8 cellular contexts compared by ENCODE assay signal in genomic region chr7:43904533-43905208, GRCh38. TPM values are rescaled to one million over a fixed set of nuclear protein-coding genes. Genes with fewer than 3 reads are reported as not detected.
DNase-seq lines count a peak whose midpoint lies in the region; ATAC-seq and TF ChIP-seq lines count a peak whose summit lies in the region.

No MANE protein-coding gene starts in this region.

- peak; percentile 30 for DNase-seq in HS-5 (ENCODE audit: low read depth)
- DNase-seq in mucosa of descending colon: no peak
- DNase-seq in NCI-H1105 treated with DMSO at 0.1 percent for 48 hours (lab: John Stamatoyannopoulos, UW): no peak
- no peak for DNase-seq in midbrain (lab: John Stamatoyannopoulos, UW)
- DNase-seq in mesenteric fat pad (ENCODE audit: low spot score): no peak

- peaks cover 62% of the 10 kb centered on the region for H3K79me2 ChIP-seq in ACC112 (ENCODE audit: control insufficient read depth, insufficient read depth, low read length, unreplicated experiment)

- no peaks in the 10 kb centered on the region for H3K27me3 Mint-ChIP-seq in brain

- no peak overlapping the region for H3K27ac ChIP-seq in ACC112 (ENCODE audit: low read depth, low read length)

- intact Hi-C loops in mucosa of descending colon (cut with DNase I, micrococcal nuclease): no loop called here

- H3K4me1 Mint-ChIP-seq in brain: peaks cover 49% of the 10 kb centered on the region

- peaks cover 13% of the 10 kb centered on the region for H3K36me3 Mint-ChIP-seq in brain

- no peak overlapping the region for H2AFZ ChIP-seq in ACC112 (ENCODE audit: low read length, unreplicated experiment)

- H3K27me3 ChIP-seq in ACC112 (ENCODE audit: insufficient read depth, low read length): no peaks in the 10 kb centered on the region

- no peaks in the 10 kb centered on the region for H3K9me3 Mint-ChIP-seq in brain

- no peaks in the 10 kb centered on the region for H3K9me3 ChIP-seq in mucosa of descending colon

- H3K4me1 ChIP-seq in ACC112 (ENCODE audit: control insufficient read depth, insufficient read depth, low read length, unreplicated experiment) (peaks cover 12% of the 10 kb centered on the region), mucosa of descending colon (ENCODE audit: low read depth) (peaks cover 20% of the 10 kb centered on the region)

- H3K4me3 Mint-ChIP-seq in brain: peak overlapping the region; percentile 95 to 99 (median 96)

- peak overlapping the region; percentile 83 for H3K4me3 ChIP-seq in ACC112 (ENCODE audit: low read depth, low read length)
- no peak overlapping the region for H3K4me3 ChIP-seq in mucosa of descending colon

- TF ChIP-seq CTCF in brain (conservative IDR thresholded peaks at IDR 0.05) (no peak), mucosa of descending colon (IDR thresholded peaks at IDR 0.05) (no peak)

- H3K27ac Mint-ChIP-seq in brain: peak overlapping the region in 3 of 5 experiments; percentile 85 to 99 (median 99)

- ATAC-seq in mucosa of descending colon (peak; percentile 49), GM21825 (IDR thresholded peaks at IDR 0.05; ENCODE audit: unreplicated experiment) (no peak)

- H3K36me3 ChIP-seq in ACC112 (ENCODE audit: insufficient read depth, low read length): no peaks in the 10 kb centered on the region; the same call in 1 of the 2 replicates
- no peaks in the 10 kb centered on the region for H3K36me3 ChIP-seq in mucosa of descending colon (ENCODE audit: low read depth)

RNA-seq across cellular contexts. Expression of gene URGCP, which starts 1.7 kb away (rescaled TPM):
- 19.8 TPM for polyA plus RNA-seq in brain (ENCODE audit: insufficient read depth, low read depth, low replicate concordance)
- total RNA-seq in mucosa of descending colon (10 to 100 TPM; 51.0 to 64.8 (median 60.4) TPM), mesenteric fat pad (44.3 TPM)

RNA-seq across cellular contexts. Expression of gene UBE2D4, which starts 21.6 kb away (rescaled TPM):
- polyA plus RNA-seq in brain (ENCODE audit: insufficient read depth, low read depth, low replicate concordance): 44.4 TPM
- total RNA-seq in mucosa of descending colon (10 to 100 TPM; 11.5 to 20.7 (median 11.8) TPM), mesenteric fat pad (25.1 TPM)

RNA-seq across cellular contexts. Expression of gene MRPS24, which starts 35.4 kb away (rescaled TPM):
- 121 TPM for polyA plus RNA-seq in brain (ENCODE audit: insufficient read depth, low read depth, low replicate concordance)
- total RNA-seq in mucosa of descending colon (10 to 100 TPM; 86.4 to 93.1 (median 90.2) TPM), mesenteric fat pad (78.5 TPM)
